Comparison of ENCODE assay signal across 9 cellular contexts in the genomic region with DNA sequence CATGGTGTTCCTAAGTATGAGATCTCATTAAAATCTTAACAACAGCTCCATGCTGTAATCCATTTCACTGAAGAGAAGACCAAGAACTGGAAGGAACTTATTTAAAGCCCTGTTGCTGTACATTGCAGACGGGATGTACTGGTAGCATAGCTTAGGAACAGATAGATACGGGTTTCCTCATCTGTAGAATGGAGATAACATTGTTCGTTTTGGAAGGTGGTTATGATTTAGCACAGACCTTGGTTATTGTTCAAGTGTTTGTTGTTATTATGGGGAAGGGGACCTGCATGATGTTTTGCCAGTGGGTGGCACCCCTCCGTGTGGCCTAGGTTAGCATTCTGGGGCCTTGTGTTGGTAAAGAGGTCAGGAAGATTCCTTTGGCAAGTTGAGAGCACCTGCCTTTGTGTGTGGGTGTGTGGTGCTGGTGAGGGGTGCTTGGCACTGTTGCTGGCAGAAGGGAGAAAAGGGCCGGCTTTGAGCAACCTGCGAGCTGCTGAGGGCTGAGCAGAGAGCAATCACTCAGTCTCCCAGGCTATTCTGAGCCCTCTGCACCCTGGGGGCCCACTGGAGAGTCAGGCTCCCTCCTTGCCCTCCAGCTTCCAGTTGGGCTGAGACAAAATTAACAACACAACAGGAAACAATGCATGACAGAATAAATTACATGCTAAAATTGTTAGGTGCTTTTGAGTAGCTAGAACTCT. TPM values are rescaled to one million over a fixed set of nuclear protein-coding genes. Genes with fewer than 3 reads are reported as not detected.
A peak's percentile ranks its signal among the peaks of the same experiment; 100 is the strongest.
DNase-seq lines count a peak whose midpoint lies in the region; TF ChIP-seq lines count a peak whose summit lies in the region.
"Had no signal": no experiment of that assay in that cellular context is flagged by ENCODE, and none has a peak within 500 bp of the region (broad histone marks: within the 10 kb centered on the region; RNA-seq: fewer than 3 reads in every experiment).

No MANE protein-coding gene starts in this region.

- H3K27ac Mint-ChIP-seq in CD14-positive monocyte (peak overlapping the region in 4 of 7 donors; percentile 30 to 80 (median 66)), nephron progenitor cell (peak overlapping the region; percentile 78)

- H3K27me3 ChIP-seq in MG63 (no peaks in the 10 kb centered on the region), dorsolateral prefrontal cortex (no peaks in the 10 kb centered on the region)
- H3K27me3 ChIP-seq: SJCRH30 had no signal

- DNase-seq in CD14-positive monocyte (ENCODE audit: low spot score), result no peak
- no peak for DNase-seq in MG63
- DNase-seq in dorsolateral prefrontal cortex, result peak in 1 of 10 donors; percentile 40
- no peak for DNase-seq in nephron progenitor cell
- no peak for DNase-seq in activated gamma-delta T cell treated with Interleukin-2 at 50 U/mL for 16 hours
- DNase-seq in AG08395 (ENCODE audit: low spot score), result no peak
- DNase-seq in T-helper 9 cell, result no peak
- no peak for DNase-seq in NCI-H82 treated with DMSO at 0.1 percent for 48 hours (lab: John Stamatoyannopoulos, UW; ENCODE audit: unreplicated experiment)
- DNase-seq: SJCRH30 had no signal

- H3K4me1 Mint-ChIP-seq in CD14-positive monocyte (peaks cover 38% of the 10 kb centered on the region), nephron progenitor cell (peaks cover 35% of the 10 kb centered on the region)

- peaks cover 6% of the 10 kb centered on the region for H3K9me3 ChIP-seq in MG63

- H3K36me3 Mint-ChIP-seq in CD14-positive monocyte (peaks cover 41 to 54% of the 10 kb centered on the region in 2 donors), nephron progenitor cell (ENCODE audit: low read depth) (peaks cover 49% of the 10 kb centered on the region)

- peaks cover 60% of the 10 kb centered on the region for H3K36me3 ChIP-seq in MG63

- H3K27me3 Mint-ChIP-seq in CD14-positive monocyte (ENCODE audit: low read depth in 3 of 3) (peaks cover 0 to 5% (median 0%) of the 10 kb centered on the region in 3 donors), nephron progenitor cell (ENCODE audit: low read depth, poor library complexity) (peaks cover 8% of the 10 kb centered on the region)

- intact Hi-C loops in CD14-positive monocyte (cut with micrococcal nuclease), result loop anchor here in 1 of 2 donors (10.0 kb wide), 1 partner anchor 111 kb away; a partner anchor contains a TSS
- intact Hi-C loops in dorsolateral prefrontal cortex (cut with DNase I), result no loop called here

- peak overlapping the region in 50 of 59 donors; percentile 5 to 99 (median 90) for H3K27ac ChIP-seq in dorsolateral prefrontal cortex
- H3K27ac ChIP-seq: SJCRH30 had no signal

- H3K4me3 ChIP-seq in MG63 (peak overlapping the region; percentile 72), dorsolateral prefrontal cortex (peak overlapping the region in 58 of 59 donors; percentile 20 to 100 (median 94))

- H3K4me3 Mint-ChIP-seq in CD14-positive monocyte (no peak overlapping the region), nephron progenitor cell (peak overlapping the region; percentile 97)

- TF ChIP-seq CTCF in CD14-positive monocyte (IDR thresholded peaks at IDR 0.05) (no peak), dorsolateral prefrontal cortex (IDR thresholded peaks at IDR 0.05 in 54 of 56, conservative IDR thresholded peaks at IDR 0.05 in 2 of 56; ENCODE audit: low read depth in 1 of 56, partially characterized antibody in 56 of 56) (no peak), nephron progenitor cell (IDR thresholded peaks at IDR 0.05) (no peak)

- H3K9me3 Mint-ChIP-seq in CD14-positive monocyte (peaks cover 0 to 2% (median 0%) of the 10 kb centered on the region in 7 donors), nephron progenitor cell (peaks cover 17% of the 10 kb centered on the region)

RNA-seq across cellular contexts. Expression of a gene that starts 2.3 kb away (rescaled TPM):
- polyA plus RNA-seq in CD14-positive monocyte, result 1 to 10 TPM; 1.1 to 2.3 TPM
- total RNA-seq in MG63 (2014; rRNA removed; shearing (Covaris generic); ENCODE audit: low replicate concordance), result 41.3 and 59.4 TPM in 2 replicates
- total RNA-seq in dorsolateral prefrontal cortex, result 10 to 100 TPM; 58.7 to 87.3 (median 69.6) TPM

RNA-seq across cellular contexts. Expression of a gene that starts 14.1 kb away (rescaled TPM):
- 100 to 1,000 TPM; 227 to 265 TPM for polyA plus RNA-seq in CD14-positive monocyte
- total RNA-seq in MG63 (2014; rRNA removed; shearing (Covaris generic); ENCODE audit: low replicate concordance), result 96.9 and 121 TPM in 2 replicates
- total RNA-seq in dorsolateral prefrontal cortex, result 100 to 1,000 TPM in 56 of 120 experiments, 10 to 100 TPM in 64; 63.3 to 177 (median 99.3) TPM

RNA-seq across cellular contexts. Expression of a gene that starts 19.5 kb away (rescaled TPM):
- polyA plus RNA-seq in CD14-positive monocyte, result 1 to 10 TPM; 3.3 to 4.8 TPM
- 6.5 and 25.9 TPM in 2 replicates for total RNA-seq in MG63 (2014; rRNA removed; shearing (Covaris generic); ENCODE audit: low replicate concordance)
- 10 to 100 TPM; 15.7 to 35.8 (median 22.7) TPM for total RNA-seq in dorsolateral prefrontal cortex

RNA-seq across cellular contexts. Expression of a gene that starts 20.1 kb away (rescaled TPM):
- polyA plus RNA-seq in CD14-positive monocyte, result 1 to 10 TPM; 2.8 to 3.5 TPM
- total RNA-seq in MG63 (2014; rRNA removed; shearing (Covaris generic); ENCODE audit: low replicate concordance), result 97.4 and 290 TPM in 2 replicates
- 10 to 100 TPM; 38.6 to 73.9 (median 52.6) TPM for total RNA-seq in dorsolateral prefrontal cortex

RNA-seq across cellular contexts. Expression of a gene that starts 34.9 kb away (rescaled TPM):
- under 1 TPM; 0.23 to 0.66 TPM for polyA plus RNA-seq in CD14-positive monocyte
- total RNA-seq in MG63 (2014; rRNA removed; shearing (Covaris generic); ENCODE audit: low replicate concordance), result not detected in 2 replicates
- 100 to 1,000 TPM in 46 of 120 experiments, 10 to 100 TPM in 74; 29.5 to 138 (median 93.2) TPM for total RNA-seq in dorsolateral prefrontal cortex
- total RNA-seq: SJCRH30 had no signal
